ENCODE assay signal across 18 cellular contexts in genomic region chr10:110829721-110830410, GRCh38. TPM values are rescaled to one million over a fixed set of nuclear protein-coding genes. Genes with fewer than 3 reads are reported as not detected.
A peak's percentile ranks its signal among the peaks of the same experiment; 100 is the strongest.
DNase-seq lines count a peak whose midpoint lies in the region; ATAC-seq, FAIRE-seq and TF ChIP-seq lines count a peak whose summit lies in the region.
"Had no signal": no experiment of that assay in that cellular context is flagged by ENCODE, and none has a peak within 500 bp of the region (broad histone marks: within the 10 kb centered on the region; RNA-seq: fewer than 3 reads in every experiment).

No MANE protein-coding gene starts in this region.

- H3K4me2 ChIP-seq in GM12878 (ENCODE audit: control insufficient read depth, insufficient read depth) = no peak overlapping the region

- H3K79me2 ChIP-seq in GM12878 (ENCODE audit: control insufficient read depth, insufficient read depth, low read length) = no peaks in the 10 kb centered on the region

- POLR2A ChIA-PET in GM12878 (lab: Charles Lee) = interaction anchor here (0.6 to 1.4 kb wide), 2 partner anchors 11 to 14 kb away, joined by 4 read pairs; no protein-coding TSS in a partner anchor

- no peaks in the 10 kb centered on the region for H3K27me3 Mint-ChIP-seq in naive B cell
- H3K27me3 Mint-ChIP-seq: IgD-negative memory B cell had no signal

- FAIRE-seq in GM12878 (lab: Jason Lieb, UNC) = no peak
- FAIRE-seq: A204.1, GM12892 had no signal

- DNase-seq in left ventricle myocardium inferior = no peak
- no peak for DNase-seq in left ventricle myocardium superior
- no peak for DNase-seq in GM12878 (ENCODE audit: low read depth, low spot score)
- DNase-seq in naive B cell = peak; percentile 10
- DNase-seq in SKM-1 treated with dmso at 0.1 percent for 144 hours (lab: John Stamatoyannopoulos, UW; ENCODE audit: unreplicated experiment) = no peak
- no peak for DNase-seq in T-helper 1 cell
- DNase-seq: Caco-2, DMS53, HFFc6, NCI-H1417 treated with DMSO at 0.1 percent for 48 hours, NCI-H2029, NCI-H510A treated with DMSO at 0.1 percent for 48 hours had no signal

- no peak overlapping the region for H2AFZ ChIP-seq in GM12878 (ENCODE audit: control insufficient read depth, low read depth, low read length)

- H3K36me3 Mint-ChIP-seq in naive B cell = no peaks in the 10 kb centered on the region
- H3K36me3 Mint-ChIP-seq: IgD-negative memory B cell had no signal

- no peak for TF ChIP-seq EP300 in GM12878 (IDR thresholded peaks at IDR 0.05; ENCODE audit: borderline replicate concordance in 1 of 2, control insufficient read depth in 1 of 2, low read depth in 2 of 2, low read length in 2 of 2)

- H3K4me1 ChIP-seq in left ventricle myocardium inferior (peaks cover 87% of the 10 kb centered on the region), GM12878 (ENCODE audit: control insufficient read depth, insufficient read depth, low read length) (no peaks in the 10 kb centered on the region), stomach smooth muscle (ENCODE audit: control insufficient read depth, insufficient read depth, low read length) (peaks cover 39% of the 10 kb centered on the region)
- H3K4me1 ChIP-seq: Caco-2 had no signal

- no peaks in the 10 kb centered on the region for H4K20me1 ChIP-seq in GM12878 (ENCODE audit: control insufficient read depth, insufficient read depth)

- H3K9me3 ChIP-seq in left ventricle myocardium inferior (replicated peaks) = no peaks in the 10 kb centered on the region
- H3K9me3 ChIP-seq in GM12878 (replicated peaks; ENCODE audit: control insufficient read depth, insufficient read depth, low read length) = no peaks in the 10 kb centered on the region
- no peaks in the 10 kb centered on the region for H3K9me3 ChIP-seq in stomach smooth muscle (ENCODE audit: control insufficient read depth in 2 of 2, low read length in 2 of 2)
- H3K9me3 ChIP-seq: Caco-2 had no signal

- TF ChIP-seq RAD21 in GM12878 (IDR thresholded peaks at IDR 0.05; ENCODE audit: insufficient read depth, low read depth, low read length) = no peak

- no peaks in the 10 kb centered on the region for H3K27me3 ChIP-seq in left ventricle myocardium inferior (ENCODE audit: low read depth)
- no peaks in the 10 kb centered on the region for H3K27me3 ChIP-seq in GM12878 (replicated peaks in 1 of 2; ENCODE audit: control insufficient read depth in 2 of 2, insufficient read depth in 2 of 2, low read length in 1 of 2)
- H3K27me3 ChIP-seq in stomach smooth muscle (ENCODE audit: control insufficient read depth in 1 of 2, insufficient read depth in 2 of 2, low read length in 2 of 2) = no peaks in the 10 kb centered on the region

- H3K4me3 Mint-ChIP-seq in naive B cell = peak overlapping the region in 5 of 8 donors; percentile 5 to 79 (median 37)
- H3K4me3 Mint-ChIP-seq: CD14-positive monocyte, HFFc6 had no signal

- peaks cover 21 to 32% (median 31%) of the 10 kb centered on the region in 3 donors for H3K4me1 Mint-ChIP-seq in naive B cell

- SMC1A ChIA-PET in GM12878 (lab: Charles Lee; ENCODE audit: uncharacterized antibody, unreplicated experiment) = interaction anchor here (2.8 to 3.6 kb wide), 2 partner anchors 12 to 26 kb away, joined by 18 to 21 read pairs; no protein-coding TSS in a partner anchor

- H3K9me3 Mint-ChIP-seq in naive B cell = no peaks in the 10 kb centered on the region
- H3K9me3 Mint-ChIP-seq: HFFc6, IgD-negative memory B cell had no signal

- intact Hi-C loops in left ventricle myocardium inferior (cut with micrococcal nuclease) (no loop called here), left ventricle myocardium superior (cut with micrococcal nuclease) (no loop called here), GM12878 (cut with micrococcal nuclease; ENCODE audit: unreplicated experiment) (no loop called here)

- ATAC-seq in left ventricle myocardium superior (no peak), GM12878 (peak; percentile 63), naive B cell (ENCODE audit: low read depth in 2 of 2) (peak; percentile 76 to 82), HG02840 (IDR thresholded peaks at IDR 0.05; ENCODE audit: low FRiP score, unreplicated experiment) (no peak)

- H3K27ac ChIP-seq in left ventricle myocardium inferior (replicated peaks) = peak overlapping the region; percentile 43
- H3K27ac ChIP-seq in GM12878 (ENCODE audit: control insufficient read depth, insufficient read depth) = no peak overlapping the region
- peak overlapping the region; percentile 61 for H3K27ac ChIP-seq in stomach smooth muscle (ENCODE audit: low read length)

- no TSS peak for BruUV-seq in GM12878 (replicated peaks; lab: Mats Ljungman, UMichigan)

- RAD21 ChIA-PET in GM12878 (lab: Charles Lee; ENCODE audit: unreplicated experiment) = interaction anchor here (1.2 kb wide), 1 partner anchor 27 kb away, joined by 5 read pairs; no protein-coding TSS in a partner anchor

- no peak overlapping the region for H3K9ac ChIP-seq in GM12878 (ENCODE audit: control insufficient read depth, insufficient read depth, low read length)
- no peak overlapping the region for H3K9ac ChIP-seq in stomach smooth muscle (ENCODE audit: low read length in 2 of 2)

- no peak for TF ChIP-seq CTCF in left ventricle myocardium inferior (IDR thresholded peaks at IDR 0.05; ENCODE audit: borderline replicate concordance)
- no peak for TF ChIP-seq CTCF in GM12878 (IDR thresholded peaks at IDR 0.05 in 2 of 3, conservative IDR thresholded peaks at IDR 0.05 in 1 of 3; ENCODE audit: control insufficient read depth in 2 of 3, extremely low read depth in 1 of 3, insufficient read depth in 1 of 3, low read depth in 3 of 3, low read length in 3 of 3)

- H3K36me3 ChIP-seq in left ventricle myocardium inferior (peaks cover 20% of the 10 kb centered on the region), GM12878 (ENCODE audit: control insufficient read depth in 2 of 2, insufficient read depth in 2 of 2, low read length in 1 of 2) (no peaks in the 10 kb centered on the region), stomach smooth muscle (ENCODE audit: control insufficient read depth in 2 of 2, insufficient read depth in 2 of 2, low read length in 2 of 2) (no peaks in the 10 kb centered on the region)

- CTCF ChIA-PET in GM12878 (lab: Yijun Ruan, JAX) = no interaction called here

- in situ Hi-C loops in GM12878 (cut with MboI) = no loop called here

- peak overlapping the region in 4 of 6 donors; percentile 4 to 92 (median 56) for H3K27ac Mint-ChIP-seq in naive B cell
- H3K27ac Mint-ChIP-seq: HFFc6, IgD-negative memory B cell had no signal

- H3K4me3 ChIP-seq in left ventricle myocardium inferior (no peak overlapping the region), GM12878 (no peak overlapping the region), stomach smooth muscle (ENCODE audit: low read length in 2 of 2) (no peak overlapping the region)

- TF ChIP-seq POLR2A in GM12878 (IDR thresholded peaks at IDR 0.05; ENCODE audit: low read depth, low read length) = no peak

- WGBS in GM12878 (ENCODE audit: insufficient coverage, insufficient replicate concordance, low lambda C conversion rate, missing lambda C conversion rate) = 65% methylated on average over 11 of the region's 11 CpGs

TF ChIP-seq in GM12878, 131 proteins besides CTCF, POLR2A, EP300 and RAD21:
- TF ChIP-seq SPI1 (IDR thresholded peaks at IDR 0.05; ENCODE audit: borderline replicate concordance, insufficient read depth, low read depth, low read length) (peak; percentile 50; the same call in 1 of the 2 replicates), SKIL (IDR thresholded peaks at IDR 0.05; ENCODE audit: low read depth, poor library complexity, severe bottlenecking) (no peak)

RNA-seq across cellular contexts. Expression of gene PDCD4, which starts 41.9 kb away (rescaled TPM):
- total RNA-seq in left ventricle myocardium inferior (86.5 TPM), left ventricle myocardium superior (82.4 TPM), GM12878 (2014; rRNA removed) (106 and 108 TPM in 2 replicates), GM12878 (2014; rRNA removed; fragmentation: Illumina TruSeq; extraction: Trizol) (168 and 179 TPM in 2 replicates), GM12878 (2021) (169 and 181 TPM in 2 replicates)
- 343 and 354 TPM in 2 replicates for total RNA-seq in GM12878 (2013; cell fraction: nucleolus; rRNA removed)
- polyA plus RNA-seq in GM12878 (2011; ENCODE audit: low read depth) = 158 TPM
- polyA plus RNA-seq in GM12878 (2011; rRNA removed) (189 and 280 TPM in 2 replicates), GM12878 (2014; fragmentation: Illumina TruSeq; extraction: Trizol) (219 and 380 TPM in 2 replicates), GM12878 (2014; fragmentation: Nextera tagmentation; extraction: Ambion mirVana) (100 to 1,000 TPM; 101 to 138 TPM), GM12878 (2014; rRNA removed) (155 and 174 TPM in 2 replicates), GM12878 (2016; fragmentation: Nextera tagmentation; extraction: Ambion mirVana) (100 to 1,000 TPM; 341 to 372 TPM), naive B cell (ENCODE audit: low read depth in 6 of 6) (100 to 1,000 TPM; 197 to 439 (median 323) TPM)
- 33.8 and 38.8 TPM in 2 replicates for polyA plus RNA-seq in GM12878 (2011; cell fraction: cytosol; rRNA removed)
- polyA plus RNA-seq in GM12878 (2011; cell fraction: nucleus; rRNA removed) = 93.5 and 111 TPM in 2 replicates
- polyA plus RNA-seq in GM12878 (2012) = 313 and 387 TPM in 2 replicates
- polyA minus RNA-seq in GM12878 (2011; rRNA and poly(A)+ RNA removed) = 37.1 and 72.9 TPM in 2 replicates
- polyA minus RNA-seq in GM12878 (2011; cell fraction: cytosol; rRNA and poly(A)+ RNA removed) = 31.5 and 42.2 TPM in 2 replicates
- 57.9 and 72.6 TPM in 2 replicates for polyA minus RNA-seq in GM12878 (2011; cell fraction: nucleus; rRNA and poly(A)+ RNA removed)

Comparison
In these comparisons a context has a peak if more than half of its experiments do, and no peak if none do; other contexts are left out.
1. ATAC-seq: peak in GM12878 (single experiment) and naive B cell (2 of 2); none in left ventricle myocardium superior (single experiment) and HG02840 (single experiment).